ENCODE assay signal across 8 cellular contexts in genomic region chr11:10659339-10660216, GRCh38. TPM values are rescaled to one million over a fixed set of nuclear protein-coding genes. Genes with fewer than 3 reads are reported as not detected.
A peak's percentile ranks its signal among the peaks of the same experiment; 100 is the strongest.
DNase-seq lines count a peak whose midpoint lies in the region; ATAC-seq and TF ChIP-seq lines count a peak whose summit lies in the region.

No MANE protein-coding gene starts in this region.

- TF ChIP-seq CTCF in Peyer's patch (IDR thresholded peaks at IDR 0.05) (no peak), fibroblast of lung (conservative IDR thresholded peaks at IDR 0.05 in 1 of 2, IDR thresholded peaks at IDR 0.05 in 1 of 2; ENCODE audit: low read depth in 1 of 2, low read length in 2 of 2) (no peak)

- DNase-seq in GM03348 (ENCODE audit: low spot score) (peak; percentile 90), Peyer's patch (peak in 2 of 3 donors; percentile 58 to 69), fibroblast of lung (ENCODE audit: low read depth in 2 of 2) (peak; percentile 84 to 94), pulmonary artery endothelial cell (ENCODE audit: low read depth, low spot score) (peak; percentile 51), activated gamma-delta T cell treated with Interleukin-2 at 50 U/mL for 16 hours (no peak), D341Med (ENCODE audit: low spot score) (no peak)
- no peak for DNase-seq in stimulated activated CD4-positive, alpha-beta T cell treated with anti-CD3 and anti-CD28 coated beads, Interleukin-4, amount 100 ng/mL, for 4 hours

- H3K4me1 ChIP-seq in Peyer's patch (peaks cover 3 to 59% (median 14%) of the 10 kb centered on the region in 4 donors), fibroblast of lung (ENCODE audit: control insufficient read depth, extremely low read depth, insufficient read depth, low read length) (peaks cover 46% of the 10 kb centered on the region)

- no peak for TF ChIP-seq POLR2A in Peyer's patch (IDR thresholded peaks at IDR 0.05)

- no peaks in the 10 kb centered on the region for H3K79me2 ChIP-seq in fibroblast of lung (ENCODE audit: control insufficient read depth, insufficient read depth, low read length)

- H3K9me3 ChIP-seq in Peyer's patch (no peaks in the 10 kb centered on the region), fibroblast of lung (ENCODE audit: control insufficient read depth, insufficient read depth, low read depth, low read length) (no peaks in the 10 kb centered on the region)

- H2AFZ ChIP-seq in fibroblast of lung (ENCODE audit: low read length): no peak overlapping the region

- H3K9ac ChIP-seq in fibroblast of lung (ENCODE audit: insufficient read depth, low read length): peak overlapping the region; percentile 6

- H3K4me3 ChIP-seq in Peyer's patch (no peak overlapping the region), fibroblast of lung (replicated peaks in 1 of 4; ENCODE audit: control extremely low read depth in 1 of 4, insufficient read depth in 1 of 4, low read depth in 3 of 4, low read length in 4 of 4) (no peak overlapping the region)

- H3K36me3 ChIP-seq in Peyer's patch (no peaks in the 10 kb centered on the region), fibroblast of lung (ENCODE audit: control insufficient read depth, insufficient read depth, low read length) (peaks cover 3% of the 10 kb centered on the region)

- H3K27me3 ChIP-seq in Peyer's patch (no peaks in the 10 kb centered on the region), fibroblast of lung (ENCODE audit: control insufficient read depth, insufficient read depth, low read length) (no peaks in the 10 kb centered on the region)

- H3K27ac ChIP-seq in Peyer's patch: peak overlapping the region; percentile 42 to 83 (median 72)
- peak overlapping the region; percentile 85 for H3K27ac ChIP-seq in fibroblast of lung (ENCODE audit: insufficient read depth, low read length)

- no peaks in the 10 kb centered on the region for H4K20me1 ChIP-seq in fibroblast of lung (ENCODE audit: control insufficient read depth, extremely low read depth, insufficient read depth, low read length)

- no peak overlapping the region for H3K4me2 ChIP-seq in fibroblast of lung (ENCODE audit: extremely low read depth, insufficient read depth, low read length)

- no peak for ATAC-seq in GM19351 (IDR thresholded peaks at IDR 0.05; ENCODE audit: unreplicated experiment)

RNA-seq across cellular contexts. Expression of gene IRAG1, which starts 34.0 kb away (rescaled TPM):
- total RNA-seq in Peyer's patch (10 to 100 TPM in 2 of 4 donors, 1 to 10 TPM in 2; 4.2 to 44.6 (median 11.8) TPM), fibroblast of lung (25.7 and 55.5 TPM in 2 replicates), pulmonary artery endothelial cell (0.13 and 0.25 TPM in 2 replicates)
- 21.8 and 90.0 TPM in 2 replicates for polyA plus RNA-seq in fibroblast of lung
- 16.3 and 72.4 TPM in 2 replicates for polyA plus RNA-seq in fibroblast of lung (2012)
- polyA minus RNA-seq in fibroblast of lung (ENCODE audit: low replicate concordance): 24.8 and 115 TPM in 2 replicates

Comparison
In these comparisons a context has a peak if more than half of its experiments do, and no peak if none do; other contexts are left out.
1. DNase-seq: peak in GM03348 (single experiment), Peyer's patch (2 of 3), fibroblast of lung (2 of 2) and pulmonary artery endothelial cell (single experiment); none in activated gamma-delta T cell treated with Interleukin-2 at 50 U/mL for 16 hours (single experiment), stimulated activated CD4-positive, alpha-beta T cell treated with anti-CD3 and anti-CD28 coated beads, Interleukin-4, amount 100 ng/mL, for 4 hours (0 of 2) and D341Med (single experiment).